Comparison of ENCODE assay signal across 15 cellular contexts in genomic region chr7:41573017-41573416, GRCh38.
DNase-seq lines count a peak whose midpoint lies in the region; ATAC-seq and TF ChIP-seq lines count a peak whose summit lies in the region.
"Had no signal": no experiment of that assay in that cellular context is flagged by ENCODE, and none has a peak within 500 bp of the region (broad histone marks: within the 10 kb centered on the region; RNA-seq: fewer than 3 reads in every experiment).

No MANE protein-coding gene starts in this region.

- peak; percentile 49 for DNase-seq in HFFc6
- peak; percentile 57 for DNase-seq in amniotic epithelial cell (ENCODE audit: low read depth)
- DNase-seq in glomerular visceral epithelial cell (ENCODE audit: extremely low spot score), result peak; percentile 26
- no peak for DNase-seq in dorsolateral prefrontal cortex
- no peak for DNase-seq in nucleus accumbens (lab: John Stamatoyannopoulos, UW)
- DNase-seq in NCI-H2029 (lab: John Stamatoyannopoulos, UW), result no peak
- DNase-seq in naive thymus-derived CD4-positive, alpha-beta T cell, result no peak
- DNase-seq: activated B cell treated with CpG ODN at 0.5 μM for 24 hours; activated naive CD4-positive, alpha-beta T cell treated with anti-CD3 and anti-CD28 coated beads for 36 hours; immature natural killer cell; NCI-H1105; stimulated activated CD4-positive, alpha-beta T cell treated with anti-CD3 and anti-CD28 coated beads, Interleukin-15, amount 100 ng/mL, for 24 hours; SW 1271 had no signal

- intact Hi-C loops in dorsolateral prefrontal cortex (cut with DNase I), result no loop called here
- intact Hi-C loops in naive thymus-derived CD4-positive, alpha-beta T cell (cut with micrococcal nuclease), result no loop called here

- no peaks in the 10 kb centered on the region for H3K36me3 Mint-ChIP-seq in HFFc6 (ENCODE audit: low read depth)
- no peaks in the 10 kb centered on the region for H3K36me3 Mint-ChIP-seq in naive thymus-derived CD4-positive, alpha-beta T cell
- H3K36me3 Mint-ChIP-seq: immature natural killer cell had no signal

- H3K4me3 ChIP-seq in ACC112 (ENCODE audit: low read depth, low read length), result 0 out of 2 replicates have a peak overlapping the region, but pooled peaks have one; percentile 28
- H3K4me3 ChIP-seq in dorsolateral prefrontal cortex, result no peak overlapping the region
- H3K4me3 ChIP-seq in naive thymus-derived CD4-positive, alpha-beta T cell (ENCODE audit: low read length), result no peak overlapping the region
- H3K4me3 ChIP-seq: suprapubic skin had no signal

- H3K9me3 Mint-ChIP-seq in HFFc6, result no peaks in the 10 kb centered on the region
- peaks cover 0 to 26% (median 5%) of the 10 kb centered on the region in 11 donors for H3K9me3 Mint-ChIP-seq in naive thymus-derived CD4-positive, alpha-beta T cell
- H3K9me3 Mint-ChIP-seq: activated B cell treated with CpG ODN at 0.5 μM for 24 hours; activated naive CD4-positive, alpha-beta T cell treated with anti-CD3 and anti-CD28 coated beads for 36 hours had no signal

- no peaks in the 10 kb centered on the region for H3K9me3 ChIP-seq in naive thymus-derived CD4-positive, alpha-beta T cell (ENCODE audit: control insufficient read depth in 2 of 3, low read length in 3 of 3)
- H3K9me3 ChIP-seq: suprapubic skin had no signal

- peaks cover 75% of the 10 kb centered on the region for H3K4me1 Mint-ChIP-seq in HFFc6 (ENCODE audit: low read depth)
- no peaks in the 10 kb centered on the region for H3K4me1 Mint-ChIP-seq in naive thymus-derived CD4-positive, alpha-beta T cell
- H3K4me1 Mint-ChIP-seq: activated B cell treated with CpG ODN at 0.5 μM for 24 hours, immature natural killer cell had no signal

- ATAC-seq in naive thymus-derived CD4-positive, alpha-beta T cell, result no peak

- POLR2A ChIA-PET in naive thymus-derived CD4-positive, alpha-beta T cell (lab: Charles Lee), result no interaction called here

- H3K27me3 ChIP-seq in ACC112 (ENCODE audit: insufficient read depth, low read length) (no peaks in the 10 kb centered on the region), dorsolateral prefrontal cortex (peaks cover 0 to 7% (median 0%) of the 10 kb centered on the region in 45 donors)
- H3K27me3 ChIP-seq in naive thymus-derived CD4-positive, alpha-beta T cell (ENCODE audit: control insufficient read depth in 2 of 2, insufficient read depth in 2 of 2, low read length in 2 of 2), result no peaks in the 10 kb centered on the region
- H3K27me3 ChIP-seq: suprapubic skin had no signal

- peak overlapping the region; percentile 57 for H3K27ac ChIP-seq in ACC112 (ENCODE audit: low read depth, low read length)
- H3K27ac ChIP-seq in dorsolateral prefrontal cortex, result no peak overlapping the region
- H3K27ac ChIP-seq in naive thymus-derived CD4-positive, alpha-beta T cell (ENCODE audit: low read depth, low read length), result no peak overlapping the region
- H3K27ac ChIP-seq: suprapubic skin had no signal

- CTCF ChIA-PET in naive thymus-derived CD4-positive, alpha-beta T cell (lab: Charles Lee), result no interaction called here

- no peaks in the 10 kb centered on the region for H3K36me3 ChIP-seq in ACC112 (ENCODE audit: insufficient read depth, low read length)
- H3K36me3 ChIP-seq in naive thymus-derived CD4-positive, alpha-beta T cell (ENCODE audit: control insufficient read depth in 2 of 3, insufficient read depth in 3 of 3, low read length in 3 of 3), result no peaks in the 10 kb centered on the region
- H3K36me3 ChIP-seq: suprapubic skin had no signal

- H3K27me3 Mint-ChIP-seq in HFFc6 (ENCODE audit: insufficient read depth), result no peaks in the 10 kb centered on the region; the same call in 1 of the 2 replicates
- peaks cover 0 to 9% (median 0%) of the 10 kb centered on the region in 5 donors for H3K27me3 Mint-ChIP-seq in naive thymus-derived CD4-positive, alpha-beta T cell
- H3K27me3 Mint-ChIP-seq: activated B cell treated with CpG ODN at 0.5 μM for 24 hours had no signal

- peaks cover 19% of the 10 kb centered on the region for H3K4me1 ChIP-seq in ACC112 (ENCODE audit: control insufficient read depth, insufficient read depth, low read length, unreplicated experiment)
- H3K4me1 ChIP-seq in naive thymus-derived CD4-positive, alpha-beta T cell (ENCODE audit: control insufficient read depth in 2 of 2, insufficient read depth in 2 of 2, low read length in 2 of 2), result no peaks in the 10 kb centered on the region
- H3K4me1 ChIP-seq: suprapubic skin had no signal

- H3K4me3 Mint-ChIP-seq in HFFc6, result peak overlapping the region; percentile 41
- H3K4me3 Mint-ChIP-seq in naive thymus-derived CD4-positive, alpha-beta T cell, result no peak overlapping the region
- H3K4me3 Mint-ChIP-seq: activated B cell treated with CpG ODN at 0.5 μM for 24 hours; activated naive CD4-positive, alpha-beta T cell treated with anti-CD3 and anti-CD28 coated beads for 36 hours; immature natural killer cell had no signal

- TF ChIP-seq CTCF in HFFc6 (IDR thresholded peaks at IDR 0.05) (no peak), dorsolateral prefrontal cortex (IDR thresholded peaks at IDR 0.05 in 54 of 56, conservative IDR thresholded peaks at IDR 0.05 in 2 of 56; ENCODE audit: low read depth in 1 of 56, partially characterized antibody in 56 of 56) (no peak)

- no peak overlapping the region for H2AFZ ChIP-seq in ACC112 (ENCODE audit: low read length, unreplicated experiment)

- peak overlapping the region; percentile 40 for H3K27ac Mint-ChIP-seq in HFFc6
- no peak overlapping the region for H3K27ac Mint-ChIP-seq in naive thymus-derived CD4-positive, alpha-beta T cell
- H3K27ac Mint-ChIP-seq: activated B cell treated with CpG ODN at 0.5 μM for 24 hours; activated naive CD4-positive, alpha-beta T cell treated with anti-CD3 and anti-CD28 coated beads for 36 hours; immature natural killer cell had no signal

- H3K79me2 ChIP-seq in ACC112 (ENCODE audit: control insufficient read depth, insufficient read depth, low read length, unreplicated experiment), result no peaks in the 10 kb centered on the region

Comparison
In these comparisons a context has a peak if more than half of its experiments do, and no peak if none do; other contexts are left out.
1. DNase-seq: peak in HFFc6 (single experiment), amniotic epithelial cell (single experiment) and glomerular visceral epithelial cell (single experiment); none in dorsolateral prefrontal cortex (0 of 10), nucleus accumbens (0 of 56), NCI-H2029 (single experiment) and naive thymus-derived CD4-positive, alpha-beta T cell (0 of 9).